ENCODE assay signal across 29 cellular contexts in the genomic region with DNA sequence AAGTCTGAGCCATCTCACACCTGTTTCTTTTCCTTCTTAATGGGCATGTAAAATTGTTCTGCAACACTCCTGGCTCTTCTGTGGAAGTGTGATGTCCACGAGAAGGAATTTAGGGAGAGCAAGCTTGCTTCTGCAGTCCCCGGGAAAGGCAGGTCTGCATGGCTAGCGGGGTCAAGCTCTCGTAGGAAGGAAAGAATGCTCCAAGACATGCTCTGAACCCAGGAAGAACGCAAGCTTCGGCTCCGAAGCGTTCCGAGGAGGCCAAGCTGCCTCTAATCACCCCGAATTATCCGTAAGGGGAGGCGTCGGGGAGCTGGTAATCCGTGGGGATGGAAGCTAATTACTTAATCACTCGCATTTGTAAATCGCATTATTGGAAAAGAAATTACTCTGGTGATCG.
"Had no signal": no experiment of that assay in that cellular context is flagged by ENCODE, and none has a peak within 500 bp of the region (broad histone marks: within the 10 kb centered on the region; RNA-seq: fewer than 3 reads in every experiment).

No MANE protein-coding gene starts in this region.

- H3K27ac ChIP-seq: pancreas, psoas muscle, right lobe of liver, sigmoid colon, thoracic aorta, thyroid gland, tibial nerve, upper lobe of left lung, vagina had no signal

- H3K4me3 Mint-ChIP-seq: naive B cell; naive thymus-derived CD8-positive, alpha-beta T cell; natural killer cell treated with Interleukin-12 subunit alpha and Interleukin-12 subunit beta and Interleukin-15 and Interleukin-18, amount 100 ng/mL, for 72 hours; nephron progenitor cell; neural crest cell; stimulated activated memory B cell treated with anti-CD40 and anti-IgM and Interleukin-4, amounts not matched to agents 10 μg/mL and 1 μg/mL and 100 μg/mL, for 72 hours; stimulated activated naive CD8-positive, alpha-beta T cell treated with anti-CD3 and anti-CD28 coated beads, Interleukin-15, amount 100 ng/mL, for 72 hours had no signal

- H3K36me3 ChIP-seq: pancreas, right lobe of liver, sigmoid colon, thoracic aorta, thyroid gland, tibial nerve, upper lobe of left lung, vagina had no signal

- H3K4me3 ChIP-seq: pancreas, psoas muscle, right lobe of liver, sigmoid colon, thoracic aorta, thyroid gland, tibial nerve, upper lobe of left lung, vagina had no signal

- H3K4me1 ChIP-seq: pancreas, psoas muscle, right lobe of liver, sigmoid colon, thyroid gland, tibial nerve, upper lobe of left lung, vagina had no signal

- H3K4me1 Mint-ChIP-seq: neural crest cell; stimulated activated memory B cell treated with anti-CD40 and anti-IgM and Interleukin-4, amounts not matched to agents 10 μg/mL and 1 μg/mL and 100 μg/mL, for 72 hours; stimulated activated naive CD8-positive, alpha-beta T cell treated with anti-CD3 and anti-CD28 coated beads, Interleukin-15, amount 100 ng/mL, for 72 hours had no signal

- H3K27ac Mint-ChIP-seq: natural killer cell treated with Interleukin-12 subunit alpha and Interleukin-12 subunit beta and Interleukin-15 and Interleukin-18, amount 100 ng/mL, for 72 hours; progenitor cell of endocrine pancreas; stimulated activated memory B cell treated with anti-CD40 and anti-IgM and Interleukin-4, amounts not matched to agents 10 μg/mL and 1 μg/mL and 100 μg/mL, for 72 hours had no signal

- DNase-seq: naive B cell; naive thymus-derived CD8-positive, alpha-beta T cell; nephron progenitor cell; occipital lobe; pancreas; psoas muscle; right cardiac atrium; right lobe of liver; sigmoid colon; small intestine; stimulated activated CD4-positive, alpha-beta T cell treated with anti-CD3 and anti-CD28 coated beads, Interleukin-12 subunit alpha, Interleukin-12 subunit beta, amount 100 ng/mL, for 4 hours; stimulated activated CD4-positive, alpha-beta T cell treated with anti-CD3 and anti-CD28 coated beads, Interleukin-1b, Interleukin-23, amount 100 ng/mL, for 48 hours; stimulated activated CD4-positive, alpha-beta T cell treated with anti-CD3 and anti-CD28 coated beads, Interleukin-4, amount 100 ng/mL, for 1 hour; stimulated activated CD4-positive, alpha-beta T cell treated with anti-CD3 and anti-CD28 coated beads, Interleukin-4, amount 100 ng/mL, for 4 hours; stimulated activated CD8-positive, alpha-beta memory T cell treated with anti-CD3 and anti-CD28 coated beads, Interleukin-4, amount 100 ng/mL, for 48 hours; stimulated activated naive CD4-positive, alpha-beta T cell; stimulated activated naive CD8-positive, alpha-beta T cell treated with anti-CD3 and anti-CD28 coated beads, Interleukin-15, amount 100 ng/mL, for 72 hours; stimulated activated naive CD8-positive, alpha-beta T cell treated with anti-CD3 and anti-CD28 coated beads, Interleukin-15, Interleukin-2, amounts not matched to agents 100 U/mL and 50 U/mL, for 24 hours; substantia nigra; thyroid gland; trophoblast cell; upper lobe of left lung had no signal

- ATAC-seq: naive thymus-derived CD8-positive, alpha-beta T cell; natural killer cell treated with Interleukin-12 subunit alpha and Interleukin-12 subunit beta and Interleukin-15 and Interleukin-18, amount 100 ng/mL, for 72 hours; pancreas; psoas muscle; right cardiac atrium; right lobe of liver; stimulated activated memory B cell treated with anti-CD40 and anti-IgM and Interleukin-4, amounts not matched to agents 10 μg/mL and 1 μg/mL and 100 μg/mL, for 72 hours; stimulated activated naive CD8-positive, alpha-beta T cell treated with anti-CD3 and anti-CD28 coated beads, Interleukin-15, amount 100 ng/mL, for 72 hours; stimulated activated naive CD8-positive, alpha-beta T cell treated with anti-CD3 and anti-CD28 coated beads, Interleukin-15, Interleukin-2, amounts not matched to agents 100 U/mL and 50 U/mL, for 24 hours had no signal

- H3K9me3 ChIP-seq: pancreas, right lobe of liver, thyroid gland had no signal

- H3K27me3 Mint-ChIP-seq: naive B cell; natural killer cell treated with Interleukin-12 subunit alpha and Interleukin-12 subunit beta and Interleukin-15 and Interleukin-18, amount 100 ng/mL, for 72 hours; stimulated activated naive CD8-positive, alpha-beta T cell treated with anti-CD3 and anti-CD28 coated beads, Interleukin-15, amount 100 ng/mL, for 72 hours had no signal

- H3K27me3 ChIP-seq: right lobe of liver, thyroid gland, tibial nerve, upper lobe of left lung, vagina had no signal

- H3K36me3 Mint-ChIP-seq: naive B cell; naive thymus-derived CD8-positive, alpha-beta T cell; natural killer cell treated with Interleukin-12 subunit alpha and Interleukin-12 subunit beta and Interleukin-15 and Interleukin-18, amount 100 ng/mL, for 72 hours; stimulated activated memory B cell treated with anti-CD40 and anti-IgM and Interleukin-4, amounts not matched to agents 10 μg/mL and 1 μg/mL and 100 μg/mL, for 72 hours had no signal
